ENCODE assay signal across 1 cellular context in the genomic region with DNA sequence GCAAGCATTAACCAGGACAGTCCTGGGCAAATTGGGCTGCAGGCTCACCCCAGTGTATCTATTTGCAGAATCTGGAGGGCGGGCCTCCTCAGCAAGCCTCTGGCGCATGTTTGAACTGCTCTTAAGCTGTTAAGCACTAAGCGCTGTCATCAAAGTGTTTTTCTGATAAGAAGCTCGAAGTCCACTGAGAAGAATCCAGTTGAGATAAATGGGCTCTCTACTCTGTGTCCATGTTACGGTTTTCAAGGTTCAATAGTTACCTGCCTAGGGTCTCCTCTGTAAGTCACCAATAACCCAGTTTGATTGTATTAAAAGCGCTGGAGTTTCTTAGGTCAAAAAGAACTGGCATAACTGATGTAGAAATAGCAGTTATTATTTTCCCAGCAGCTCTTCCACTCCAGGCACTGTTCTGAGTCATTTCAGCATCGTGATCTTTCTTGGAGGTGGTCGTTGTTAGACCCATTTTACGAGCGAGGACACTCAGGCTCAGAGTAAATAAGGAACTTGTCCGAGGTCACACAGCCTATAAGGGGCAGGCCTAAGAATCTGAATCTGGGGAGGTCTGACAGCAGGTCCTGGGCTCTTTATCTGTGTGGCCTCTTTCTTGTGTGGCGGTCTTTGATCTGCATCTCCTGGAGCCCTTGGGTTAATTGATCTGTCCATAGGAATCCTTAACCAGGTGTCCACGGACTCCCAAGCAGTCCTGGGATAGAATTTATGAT.
TF ChIP-seq lines count a peak whose summit lies in the region.

No MANE protein-coding gene starts in this region.

TF ChIP-seq in HepG2, 621 proteins besides CTCF, POLR2A, EP300 and RAD21 (continued from another document and continues in another):
- TF ChIP-seq, protein P1, sequence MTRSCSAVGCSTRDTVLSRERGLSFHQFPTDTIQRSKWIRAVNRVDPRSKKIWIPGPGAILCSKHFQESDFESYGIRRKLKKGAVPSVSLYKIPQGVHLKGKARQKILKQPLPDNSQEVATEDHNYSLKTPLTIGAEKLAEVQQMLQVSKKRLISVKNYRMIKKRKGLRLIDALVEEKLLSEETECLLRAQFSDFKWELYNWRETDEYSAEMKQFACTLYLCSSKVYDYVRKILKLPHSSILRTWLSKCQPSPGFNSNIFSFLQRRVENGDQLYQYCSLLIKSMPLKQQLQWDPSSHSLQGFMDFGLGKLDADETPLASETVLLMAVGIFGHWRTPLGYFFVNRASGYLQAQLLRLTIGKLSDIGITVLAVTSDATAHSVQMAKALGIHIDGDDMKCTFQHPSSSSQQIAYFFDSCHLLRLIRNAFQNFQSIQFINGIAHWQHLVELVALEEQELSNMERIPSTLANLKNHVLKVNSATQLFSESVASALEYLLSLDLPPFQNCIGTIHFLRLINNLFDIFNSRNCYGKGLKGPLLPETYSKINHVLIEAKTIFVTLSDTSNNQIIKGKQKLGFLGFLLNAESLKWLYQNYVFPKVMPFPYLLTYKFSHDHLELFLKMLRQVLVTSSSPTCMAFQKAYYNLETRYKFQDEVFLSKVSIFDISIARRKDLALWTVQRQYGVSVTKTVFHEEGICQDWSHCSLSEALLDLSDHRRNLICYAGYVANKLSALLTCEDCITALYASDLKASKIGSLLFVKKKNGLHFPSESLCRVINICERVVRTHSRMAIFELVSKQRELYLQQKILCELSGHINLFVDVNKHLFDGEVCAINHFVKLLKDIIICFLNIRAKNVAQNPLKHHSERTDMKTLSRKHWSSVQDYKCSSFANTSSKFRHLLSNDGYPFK (CRISPR knock-in tag; IDR thresholded peaks at IDR 0.05; ENCODE audit: borderline replicate concordance) = no peak; the same call in 1 of the 2 replicates
- 0 out of 2 replicates have a peak, but pooled peaks have one; percentile 18 for TF ChIP-seq WIZ (CRISPR knock-in tag; IDR thresholded peaks at IDR 0.05)
- TF ChIP-seq, protein P2, sequence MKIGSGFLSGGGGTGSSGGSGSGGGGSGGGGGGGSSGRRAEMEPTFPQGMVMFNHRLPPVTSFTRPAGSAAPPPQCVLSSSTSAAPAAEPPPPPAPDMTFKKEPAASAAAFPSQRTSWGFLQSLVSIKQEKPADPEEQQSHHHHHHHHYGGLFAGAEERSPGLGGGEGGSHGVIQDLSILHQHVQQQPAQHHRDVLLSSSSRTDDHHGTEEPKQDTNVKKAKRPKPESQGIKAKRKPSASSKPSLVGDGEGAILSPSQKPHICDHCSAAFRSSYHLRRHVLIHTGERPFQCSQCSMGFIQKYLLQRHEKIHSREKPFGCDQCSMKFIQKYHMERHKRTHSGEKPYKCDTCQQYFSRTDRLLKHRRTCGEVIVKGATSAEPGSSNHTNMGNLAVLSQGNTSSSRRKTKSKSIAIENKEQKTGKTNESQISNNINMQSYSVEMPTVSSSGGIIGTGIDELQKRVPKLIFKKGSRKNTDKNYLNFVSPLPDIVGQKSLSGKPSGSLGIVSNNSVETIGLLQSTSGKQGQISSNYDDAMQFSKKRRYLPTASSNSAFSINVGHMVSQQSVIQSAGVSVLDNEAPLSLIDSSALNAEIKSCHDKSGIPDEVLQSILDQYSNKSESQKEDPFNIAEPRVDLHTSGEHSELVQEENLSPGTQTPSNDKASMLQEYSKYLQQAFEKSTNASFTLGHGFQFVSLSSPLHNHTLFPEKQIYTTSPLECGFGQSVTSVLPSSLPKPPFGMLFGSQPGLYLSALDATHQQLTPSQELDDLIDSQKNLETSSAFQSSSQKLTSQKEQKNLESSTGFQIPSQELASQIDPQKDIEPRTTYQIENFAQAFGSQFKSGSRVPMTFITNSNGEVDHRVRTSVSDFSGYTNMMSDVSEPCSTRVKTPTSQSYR (CRISPR knock-in tag; IDR thresholded peaks at IDR 0.05; ENCODE audit: borderline replicate concordance) = peak; percentile 69; the same call in 1 of the 2 replicates
- TF ChIP-seq PHF5A (CRISPR knock-in tag; IDR thresholded peaks at IDR 0.05; ENCODE audit: low read depth, unreplicated experiment) = peak; percentile 96
- TF ChIP-seq KDM4B (CRISPR knock-in tag; IDR thresholded peaks at IDR 0.05) = peak; percentile 72; the same call in 1 of the 2 replicates
- TF ChIP-seq, protein P3, sequence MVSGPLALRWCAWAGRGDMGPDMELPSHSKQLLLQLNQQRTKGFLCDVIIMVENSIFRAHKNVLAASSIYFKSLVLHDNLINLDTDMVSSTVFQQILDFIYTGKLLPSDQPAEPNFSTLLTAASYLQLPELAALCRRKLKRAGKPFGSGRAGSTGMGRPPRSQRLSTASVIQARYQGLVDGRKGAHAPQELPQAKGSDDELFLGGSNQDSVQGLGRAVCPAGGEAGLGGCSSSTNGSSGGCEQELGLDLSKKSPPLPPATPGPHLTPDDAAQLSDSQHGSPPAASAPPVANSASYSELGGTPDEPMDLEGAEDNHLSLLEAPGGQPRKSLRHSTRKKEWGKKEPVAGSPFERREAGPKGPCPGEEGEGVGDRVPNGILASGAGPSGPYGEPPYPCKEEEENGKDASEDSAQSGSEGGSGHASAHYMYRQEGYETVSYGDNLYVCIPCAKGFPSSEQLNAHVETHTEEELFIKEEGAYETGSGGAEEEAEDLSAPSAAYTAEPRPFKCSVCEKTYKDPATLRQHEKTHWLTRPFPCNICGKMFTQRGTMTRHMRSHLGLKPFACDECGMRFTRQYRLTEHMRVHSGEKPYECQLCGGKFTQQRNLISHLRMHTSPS (CRISPR knock-in tag; IDR thresholded peaks at IDR 0.05; ENCODE audit: low read depth) = peak; percentile 52; the same call in 1 of the 2 replicates
- TF ChIP-seq SATB2 (CRISPR knock-in tag; IDR thresholded peaks at IDR 0.05) = peak; percentile 71; the same call in 1 of the 2 replicates
- peak; percentile 93 for TF ChIP-seq HDAC1 (CRISPR knock-in tag; IDR thresholded peaks at IDR 0.05)
- TF ChIP-seq SNAPC5 (CRISPR knock-in tag; IDR thresholded peaks at IDR 0.05; ENCODE audit: borderline replicate concordance) = peak; percentile 87; the same call in 1 of the 2 replicates
- peak; percentile 80; the same call in 1 of the 2 replicates for TF ChIP-seq RFXAP (CRISPR knock-in tag; IDR thresholded peaks at IDR 0.05; ENCODE audit: borderline replicate concordance)
- peak; percentile 98 for TF ChIP-seq TBX2 (CRISPR knock-in tag; IDR thresholded peaks at IDR 0.05; ENCODE audit: borderline replicate concordance)
- TF ChIP-seq ZNF260 (CRISPR knock-in tag; IDR thresholded peaks at IDR 0.05; ENCODE audit: borderline replicate concordance, low read depth) = no peak
- no peak for TF ChIP-seq PHF20 (CRISPR knock-in tag; IDR thresholded peaks at IDR 0.05)
- TF ChIP-seq AHR (CRISPR knock-in tag; IDR thresholded peaks at IDR 0.05) = no peak
- no peak for TF ChIP-seq MZF1 (CRISPR knock-in tag; IDR thresholded peaks at IDR 0.05; ENCODE audit: borderline replicate concordance)
- no peak for TF ChIP-seq NRL (CRISPR knock-in tag; IDR thresholded peaks at IDR 0.05; ENCODE audit: borderline replicate concordance)
- no peak; the same call in 1 of the 2 replicates for TF ChIP-seq CCDC6 (CRISPR knock-in tag; IDR thresholded peaks at IDR 0.05)
- TF ChIP-seq ZNF7 (CRISPR knock-in tag; IDR thresholded peaks at IDR 0.05) = no peak
- TF ChIP-seq ZNF138 (CRISPR knock-in tag; IDR thresholded peaks at IDR 0.05; ENCODE audit: low read depth) = no peak
- TF ChIP-seq, protein P4, sequence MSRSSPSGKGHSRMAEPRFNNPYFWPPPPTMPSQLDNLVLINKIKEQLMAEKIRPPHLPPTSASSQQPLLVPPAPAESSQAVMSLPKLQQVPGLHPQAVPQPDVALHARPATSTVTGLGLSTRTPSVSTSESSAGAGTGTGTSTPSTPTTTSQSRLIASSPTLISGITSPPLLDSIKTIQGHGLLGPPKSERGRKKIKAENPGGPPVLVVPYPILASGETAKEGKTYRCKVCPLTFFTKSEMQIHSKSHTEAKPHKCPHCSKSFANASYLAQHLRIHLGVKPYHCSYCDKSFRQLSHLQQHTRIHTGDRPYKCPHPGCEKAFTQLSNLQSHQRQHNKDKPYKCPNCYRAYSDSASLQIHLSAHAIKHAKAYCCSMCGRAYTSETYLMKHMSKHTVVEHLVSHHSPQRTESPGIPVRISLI (CRISPR knock-in tag; IDR thresholded peaks at IDR 0.05; ENCODE audit: borderline replicate concordance) = peak; percentile 85
- TF ChIP-seq SUZ12 (IDR thresholded peaks at IDR 0.05; ENCODE audit: low read depth, low read length) = no peak
- no peak for TF ChIP-seq CENPT (CRISPR knock-in tag; IDR thresholded peaks at IDR 0.05; ENCODE audit: low read depth)
- TF ChIP-seq GABPB1 (CRISPR knock-in tag; IDR thresholded peaks at IDR 0.05) = peak; percentile 26; the same call in 1 of the 2 replicates
- TF ChIP-seq, protein P5, sequence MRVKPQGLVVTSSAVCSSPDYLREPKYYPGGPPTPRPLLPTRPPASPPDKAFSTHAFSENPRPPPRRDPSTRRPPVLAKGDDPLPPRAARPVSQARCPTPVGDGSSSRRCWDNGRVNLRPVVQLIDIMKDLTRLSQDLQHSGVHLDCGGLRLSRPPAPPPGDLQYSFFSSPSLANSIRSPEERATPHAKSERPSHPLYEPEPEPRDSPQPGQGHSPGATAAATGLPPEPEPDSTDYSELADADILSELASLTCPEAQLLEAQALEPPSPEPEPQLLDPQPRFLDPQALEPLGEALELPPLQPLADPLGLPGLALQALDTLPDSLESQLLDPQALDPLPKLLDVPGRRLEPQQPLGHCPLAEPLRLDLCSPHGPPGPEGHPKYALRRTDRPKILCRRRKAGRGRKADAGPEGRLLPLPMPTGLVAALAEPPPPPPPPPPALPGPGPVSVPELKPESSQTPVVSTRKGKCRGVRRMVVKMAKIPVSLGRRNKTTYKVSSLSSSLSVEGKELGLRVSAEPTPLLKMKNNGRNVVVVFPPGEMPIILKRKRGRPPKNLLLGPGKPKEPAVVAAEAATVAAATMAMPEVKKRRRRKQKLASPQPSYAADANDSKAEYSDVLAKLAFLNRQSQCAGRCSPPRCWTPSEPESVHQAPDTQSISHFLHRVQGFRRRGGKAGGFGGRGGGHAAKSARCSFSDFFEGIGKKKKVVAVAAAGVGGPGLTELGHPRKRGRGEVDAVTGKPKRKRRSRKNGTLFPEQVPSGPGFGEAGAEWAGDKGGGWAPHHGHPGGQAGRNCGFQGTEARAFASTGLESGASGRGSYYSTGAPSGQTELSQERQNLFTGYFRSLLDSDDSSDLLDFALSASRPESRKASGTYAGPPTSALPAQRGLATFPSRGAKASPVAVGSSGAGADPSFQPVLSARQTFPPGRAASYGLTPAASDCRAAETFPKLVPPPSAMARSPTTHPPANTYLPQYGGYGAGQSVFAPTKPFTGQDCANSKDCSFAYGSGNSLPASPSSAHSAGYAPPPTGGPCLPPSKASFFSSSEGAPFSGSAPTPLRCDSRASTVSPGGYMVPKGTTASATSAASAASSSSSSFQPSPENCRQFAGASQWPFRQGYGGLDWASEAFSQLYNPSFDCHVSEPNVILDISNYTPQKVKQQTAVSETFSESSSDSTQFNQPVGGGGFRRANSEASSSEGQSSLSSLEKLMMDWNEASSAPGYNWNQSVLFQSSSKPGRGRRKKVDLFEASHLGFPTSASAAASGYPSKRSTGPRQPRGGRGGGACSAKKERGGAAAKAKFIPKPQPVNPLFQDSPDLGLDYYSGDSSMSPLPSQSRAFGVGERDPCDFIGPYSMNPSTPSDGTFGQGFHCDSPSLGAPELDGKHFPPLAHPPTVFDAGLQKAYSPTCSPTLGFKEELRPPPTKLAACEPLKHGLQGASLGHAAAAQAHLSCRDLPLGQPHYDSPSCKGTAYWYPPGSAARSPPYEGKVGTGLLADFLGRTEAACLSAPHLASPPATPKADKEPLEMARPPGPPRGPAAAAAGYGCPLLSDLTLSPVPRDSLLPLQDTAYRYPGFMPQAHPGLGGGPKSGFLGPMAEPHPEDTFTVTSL (CRISPR knock-in tag; IDR thresholded peaks at IDR 0.05; ENCODE audit: borderline replicate concordance) = peak; percentile 98
- TF ChIP-seq, protein P6, sequence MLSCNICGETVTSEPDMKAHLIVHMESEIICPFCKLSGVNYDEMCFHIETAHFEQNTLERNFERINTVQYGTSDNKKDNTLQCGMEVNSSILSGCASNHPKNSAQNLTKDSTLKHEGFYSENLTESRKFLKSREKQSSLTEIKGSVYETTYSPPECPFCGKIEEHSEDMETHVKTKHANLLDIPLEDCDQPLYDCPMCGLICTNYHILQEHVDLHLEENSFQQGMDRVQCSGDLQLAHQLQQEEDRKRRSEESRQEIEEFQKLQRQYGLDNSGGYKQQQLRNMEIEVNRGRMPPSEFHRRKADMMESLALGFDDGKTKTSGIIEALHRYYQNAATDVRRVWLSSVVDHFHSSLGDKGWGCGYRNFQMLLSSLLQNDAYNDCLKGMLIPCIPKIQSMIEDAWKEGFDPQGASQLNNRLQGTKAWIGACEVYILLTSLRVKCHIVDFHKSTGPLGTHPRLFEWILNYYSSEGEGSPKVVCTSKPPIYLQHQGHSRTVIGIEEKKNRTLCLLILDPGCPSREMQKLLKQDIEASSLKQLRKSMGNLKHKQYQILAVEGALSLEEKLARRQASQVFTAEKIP (CRISPR knock-in tag; IDR thresholded peaks at IDR 0.05; ENCODE audit: borderline replicate concordance) = no peak
- TF ChIP-seq, protein P7, sequence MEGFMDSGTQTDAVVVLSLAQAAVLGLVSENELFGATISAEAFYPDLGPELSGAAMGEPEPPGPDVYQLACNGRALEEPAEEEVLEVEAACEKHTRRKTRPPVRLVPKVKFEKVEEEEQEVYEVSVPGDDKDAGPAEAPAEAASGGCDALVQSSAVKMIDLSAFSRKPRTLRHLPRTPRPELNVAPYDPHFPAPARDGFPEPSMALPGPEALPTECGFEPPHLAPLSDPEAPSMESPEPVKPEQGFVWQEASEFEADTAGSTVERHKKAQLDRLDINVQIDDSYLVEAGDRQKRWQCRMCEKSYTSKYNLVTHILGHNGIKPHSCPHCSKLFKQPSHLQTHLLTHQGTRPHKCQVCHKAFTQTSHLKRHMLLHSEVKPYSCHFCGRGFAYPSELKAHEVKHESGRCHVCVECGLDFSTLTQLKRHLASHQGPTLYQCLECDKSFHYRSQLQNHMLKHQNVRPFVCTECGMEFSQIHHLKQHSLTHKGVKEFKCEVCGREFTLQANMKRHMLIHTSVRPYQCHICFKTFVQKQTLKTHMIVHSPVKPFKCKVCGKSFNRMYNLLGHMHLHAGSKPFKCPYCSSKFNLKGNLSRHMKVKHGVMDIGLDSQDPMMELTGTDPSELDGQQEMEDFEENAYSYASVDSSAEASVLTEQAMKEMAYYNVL (CRISPR knock-in tag; IDR thresholded peaks at IDR 0.05; ENCODE audit: borderline replicate concordance) = peak; percentile 90; the same call in 1 of the 2 replicates
- TF ChIP-seq THAP7 (CRISPR knock-in tag; IDR thresholded peaks at IDR 0.05) = no peak; the same call in 1 of the 2 replicates
- peak; percentile 99 for TF ChIP-seq TCF7L2 (IDR thresholded peaks at IDR 0.05; ENCODE audit: low read depth, low read length)
- TF ChIP-seq ZNF124 (CRISPR knock-in tag; IDR thresholded peaks at IDR 0.05) = no peak; the same call in 1 of the 2 replicates
